ENCODE assay signal across 17 cellular contexts in the genomic region with DNA sequence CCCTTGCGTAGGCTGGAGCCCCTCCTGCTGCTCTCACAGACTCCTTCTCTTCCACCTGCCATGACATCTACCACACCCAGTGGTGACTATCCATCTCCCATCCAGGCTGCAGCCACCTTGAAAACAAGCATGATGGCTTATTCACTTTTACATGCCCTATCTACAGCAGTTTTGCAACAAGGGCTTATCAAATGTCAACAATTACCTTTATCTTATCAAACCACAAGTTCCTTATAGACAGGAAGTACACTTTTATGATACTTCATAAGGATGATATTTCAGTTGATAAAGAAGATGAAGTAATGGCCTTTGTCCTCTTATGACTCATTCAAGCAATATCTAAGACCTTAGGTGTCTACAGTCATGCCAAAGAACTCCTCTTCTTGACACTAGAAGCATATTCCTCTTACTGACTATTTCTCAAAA.
DNase-seq lines count a peak whose midpoint lies in the region; ATAC-seq, FAIRE-seq and TF ChIP-seq lines count a peak whose summit lies in the region.
"Had no signal": no experiment of that assay in that cellular context is flagged by ENCODE, and none has a peak within 500 bp of the region (broad histone marks: within the 10 kb centered on the region; RNA-seq: fewer than 3 reads in every experiment).

No MANE protein-coding gene starts in this region.

- H3K27ac ChIP-seq in astrocyte (ENCODE audit: low read depth, low read length) (no peak overlapping the region), neuronal stem cell (replicated peaks; ENCODE audit: low read length) (no peak overlapping the region), osteoblast (ENCODE audit: low read depth, low read length) (no peak overlapping the region)

- H3K9ac ChIP-seq in astrocyte (ENCODE audit: low read length) = no peak overlapping the region
- no peak overlapping the region for H3K9ac ChIP-seq in neuronal stem cell (ENCODE audit: low read depth, low read length, poor library complexity)

- H2BK120ac ChIP-seq in neuronal stem cell (ENCODE audit: low read depth, low read length) = no peak overlapping the region

- FAIRE-seq in astrocyte (lab: Jason Lieb, UNC) = no peak

- H3K79me2 ChIP-seq in astrocyte (ENCODE audit: insufficient read depth, low read length) (no peaks in the 10 kb centered on the region), osteoblast (ENCODE audit: insufficient read depth, low read length) (no peaks in the 10 kb centered on the region)

- no peak overlapping the region for H2AK5ac ChIP-seq in neuronal stem cell (ENCODE audit: low read depth, low read length)

- no peak overlapping the region for H3K4ac ChIP-seq in neuronal stem cell (ENCODE audit: low read length)

- ATAC-seq in left colon (peak; percentile 92), GM21529 (IDR thresholded peaks at IDR 0.05; ENCODE audit: unreplicated experiment) (no peak)
- no peak for ATAC-seq in activated T-helper 17 cell treated with anti-CD3 and anti-CD28 coated beads, Interleukin-2, amount 50 U/mL, for 72 hours (replicated peaks)
- ATAC-seq: Right ventricle myocardium inferior; sciatic nerve; stimulated activated memory B cell treated with anti-CD40 and anti-IgM and Interleukin-4, amounts not matched to agents 10 μg/mL and 1 μg/mL and 100 μg/mL, for 72 hours had no signal

- no peaks in the 10 kb centered on the region for H3K36me3 Mint-ChIP-seq in astrocyte (ENCODE audit: low read depth, unreplicated experiment)
- no peaks in the 10 kb centered on the region for H3K36me3 Mint-ChIP-seq in activated T-helper 17 cell treated with anti-CD3 and anti-CD28 coated beads, Interleukin-2, amount 50 U/mL, for 72 hours (ENCODE audit: low read depth)
- H3K36me3 Mint-ChIP-seq: stimulated activated memory B cell treated with anti-CD40 and anti-IgM and Interleukin-4, amounts not matched to agents 10 μg/mL and 1 μg/mL and 100 μg/mL, for 72 hours had no signal

- H2AFZ ChIP-seq in astrocyte (ENCODE audit: low read depth, low read length) (no peak overlapping the region), neuronal stem cell (ENCODE audit: low read length) (no peak overlapping the region), osteoblast (ENCODE audit: low read length) (no peak overlapping the region)

- no peaks in the 10 kb centered on the region for H3K27me3 ChIP-seq in astrocyte (ENCODE audit: insufficient read depth, low read length)
- H3K27me3 ChIP-seq in neuronal stem cell (ENCODE audit: control insufficient read depth in 3 of 3, insufficient read depth in 3 of 3, low read depth in 1 of 3, low read length in 3 of 3) = no peaks in the 10 kb centered on the region
- no peaks in the 10 kb centered on the region for H3K27me3 ChIP-seq in osteoblast (ENCODE audit: insufficient read depth, low read length)

- H3K9me3 Mint-ChIP-seq in astrocyte (ENCODE audit: unreplicated experiment) = peaks cover 6% of the 10 kb centered on the region
- H3K9me3 Mint-ChIP-seq in activated T-helper 17 cell treated with anti-CD3 and anti-CD28 coated beads, Interleukin-2, amount 50 U/mL, for 72 hours = no peaks in the 10 kb centered on the region

- no peak overlapping the region for H2BK12ac ChIP-seq in neuronal stem cell (ENCODE audit: low read length)

- H3K79me1 ChIP-seq in neuronal stem cell (ENCODE audit: low read depth, low read length) = no peaks in the 10 kb centered on the region

- peaks cover 25% of the 10 kb centered on the region for H3K4me1 Mint-ChIP-seq in astrocyte (ENCODE audit: low read depth, unreplicated experiment)
- H3K4me1 Mint-ChIP-seq in activated T-helper 17 cell treated with anti-CD3 and anti-CD28 coated beads, Interleukin-2, amount 50 U/mL, for 72 hours = peaks cover 19% of the 10 kb centered on the region

- peak overlapping the region; percentile 10 for H3K4me2 ChIP-seq in astrocyte (ENCODE audit: low read length)
- no peak overlapping the region for H3K4me2 ChIP-seq in neuronal stem cell (ENCODE audit: insufficient read depth, low read length, poor library complexity, severe bottlenecking)
- H3K4me2 ChIP-seq in osteoblast (ENCODE audit: insufficient read depth, low read length) = no peak overlapping the region

- no CpG with 5 or more reads among the region's 1 CpG for WGBS in neuronal stem cell (ENCODE audit: extremely low coverage in 2 of 2, insufficient read length in 2 of 2, insufficient replicate concordance in 1 of 2), 2 donors

- no peak overlapping the region for H2BK5ac ChIP-seq in neuronal stem cell (ENCODE audit: low read length)

- no peaks in the 10 kb centered on the region for H3K27me3 Mint-ChIP-seq in astrocyte (ENCODE audit: low read depth, unreplicated experiment)
- H3K27me3 Mint-ChIP-seq in activated T-helper 17 cell treated with anti-CD3 and anti-CD28 coated beads, Interleukin-2, amount 50 U/mL, for 72 hours = peaks cover 25% of the 10 kb centered on the region
- H3K27me3 Mint-ChIP-seq: stimulated activated memory B cell treated with anti-CD40 and anti-IgM and Interleukin-4, amounts not matched to agents 10 μg/mL and 1 μg/mL and 100 μg/mL, for 72 hours had no signal

- H3K14ac ChIP-seq in neuronal stem cell (ENCODE audit: low read length) = no peak overlapping the region

- intact Hi-C loops in left colon (cut with DNase I, micrococcal nuclease) = loop anchor here (5.0 kb wide), 2 partner anchors 55 to 65 kb away; no protein-coding TSS in a partner anchor

- H2BK15ac ChIP-seq in neuronal stem cell (ENCODE audit: low read length) = no peak overlapping the region

- H3K4me3 ChIP-seq in astrocyte (ENCODE audit: insufficient read depth, low read depth, low read length) (no peak overlapping the region), neuronal stem cell (ENCODE audit: low read length in 2 of 2) (no peak overlapping the region), osteoblast (ENCODE audit: insufficient read depth, low read length) (no peak overlapping the region)
- H3K4me3 ChIP-seq: lung had no signal

- H4K20me1 ChIP-seq in astrocyte (ENCODE audit: insufficient read depth, low read length) = no peaks in the 10 kb centered on the region
- no peaks in the 10 kb centered on the region for H4K20me1 ChIP-seq in osteoblast (ENCODE audit: insufficient read depth, low read length)

- H3K4me3 Mint-ChIP-seq in astrocyte (ENCODE audit: unreplicated experiment) = no peak overlapping the region
- H3K4me3 Mint-ChIP-seq in activated T-helper 17 cell treated with anti-CD3 and anti-CD28 coated beads, Interleukin-2, amount 50 U/mL, for 72 hours = no peak overlapping the region
- H3K4me3 Mint-ChIP-seq: activated CD4-positive, alpha-beta memory T cell treated with anti-CD3 and anti-CD28 coated beads for 36 hours; activated T-helper 1 cell treated with anti-CD3 and anti-CD28 coated beads, Interleukin-12 subunit alpha, Interleukin-12 subunit beta, Interleukin-2, Interleukin-4 antibody, amounts not matched to agents 30 ng/mL and 10 ng/mL and 1 ng/mL, durations not matched to agents 14 hours and 24 hours and 36 hours; neural crest cell; stimulated activated memory B cell treated with anti-CD40 and anti-IgM and Interleukin-4, amounts not matched to agents 10 μg/mL and 1 μg/mL and 100 μg/mL, for 72 hours had no signal

- no peak for TF ChIP-seq CTCF in astrocyte (IDR thresholded peaks at IDR 0.05; ENCODE audit: insufficient read depth, low read depth, low read length)
- no peak for TF ChIP-seq CTCF in osteoblast (IDR thresholded peaks at IDR 0.05; ENCODE audit: extremely low read depth, low read depth, low read length)

- H3K18ac ChIP-seq in neuronal stem cell (ENCODE audit: low read length) = no peak overlapping the region

- H3K27ac Mint-ChIP-seq in astrocyte (ENCODE audit: unreplicated experiment) = no peak overlapping the region
- no peak overlapping the region for H3K27ac Mint-ChIP-seq in activated T-helper 17 cell treated with anti-CD3 and anti-CD28 coated beads, Interleukin-2, amount 50 U/mL, for 72 hours
- H3K27ac Mint-ChIP-seq: activated CD4-positive, alpha-beta memory T cell treated with anti-CD3 and anti-CD28 coated beads for 36 hours; activated T-helper 1 cell treated with anti-CD3 and anti-CD28 coated beads, Interleukin-12 subunit alpha, Interleukin-12 subunit beta, Interleukin-2, Interleukin-4 antibody, amounts not matched to agents 30 ng/mL and 10 ng/mL and 1 ng/mL, durations not matched to agents 14 hours and 24 hours and 36 hours; stimulated activated memory B cell treated with anti-CD40 and anti-IgM and Interleukin-4, amounts not matched to agents 10 μg/mL and 1 μg/mL and 100 μg/mL, for 72 hours had no signal

- H3K4me1 ChIP-seq in astrocyte (ENCODE audit: insufficient read depth, low read length) (peaks cover 42% of the 10 kb centered on the region), neuronal stem cell (ENCODE audit: control insufficient read depth in 2 of 2, insufficient read depth in 1 of 2, low read depth in 1 of 2, low read length in 2 of 2) (peaks cover 10 to 30% of the 10 kb centered on the region in 2 donors), osteoblast (ENCODE audit: insufficient read depth, low read length) (peaks cover 44% of the 10 kb centered on the region)

- H3K9me3 ChIP-seq in astrocyte (ENCODE audit: insufficient read depth, low read depth, low read length) = no peaks in the 10 kb centered on the region
- no peaks in the 10 kb centered on the region for H3K9me3 ChIP-seq in neuronal stem cell (replicated peaks in 1 of 2; ENCODE audit: control insufficient read depth in 2 of 2, insufficient read depth in 1 of 2, low read depth in 1 of 2, low read length in 2 of 2)
- no peaks in the 10 kb centered on the region for H3K9me3 ChIP-seq in osteoblast (ENCODE audit: low read depth, low read length)

- H3K23ac ChIP-seq in neuronal stem cell (ENCODE audit: low read depth, low read length, poor library complexity) = no peak overlapping the region

- no peak overlapping the region for H4K8ac ChIP-seq in neuronal stem cell (ENCODE audit: low read depth, low read length)

- DNase-seq in CMK (ENCODE audit: low read depth) (peak; percentile 8), LoVo (ENCODE audit: low spot score) (peak; percentile 92), astrocyte (ENCODE audit: low read depth) (peak; percentile 49), left colon (peak; percentile 42 to 73), neuronal stem cell (ENCODE audit: low spot score) (no peak), osteoblast (ENCODE audit: insufficient read length, low spot score, missing footprints) (no peak)
- DNase-seq: activated CD4-positive, alpha-beta memory T cell treated with anti-CD3 and anti-CD28 coated beads for 36 hours; aorta; NCI-H774 had no signal

- H3K36me3 ChIP-seq in astrocyte (ENCODE audit: insufficient read depth, low read length) (no peaks in the 10 kb centered on the region), neuronal stem cell (replicated peaks in 1 of 2; ENCODE audit: control insufficient read depth in 2 of 2, insufficient read depth in 2 of 2, low read length in 2 of 2) (no peaks in the 10 kb centered on the region), osteoblast (ENCODE audit: insufficient read depth, low read length) (no peaks in the 10 kb centered on the region)

- no peak overlapping the region for H4K91ac ChIP-seq in neuronal stem cell (ENCODE audit: low read depth, low read length, poor library complexity)

Comparison
In these comparisons a context has a peak if more than half of its experiments do, and no peak if none do; other contexts are left out.
1. DNase-seq: peak in CMK (single experiment), LoVo (single experiment), astrocyte (single experiment) and left colon (2 of 2); none in neuronal stem cell (single experiment) and osteoblast (single experiment).